8 cellular contexts compared by ENCODE assay signal in the genomic region with DNA sequence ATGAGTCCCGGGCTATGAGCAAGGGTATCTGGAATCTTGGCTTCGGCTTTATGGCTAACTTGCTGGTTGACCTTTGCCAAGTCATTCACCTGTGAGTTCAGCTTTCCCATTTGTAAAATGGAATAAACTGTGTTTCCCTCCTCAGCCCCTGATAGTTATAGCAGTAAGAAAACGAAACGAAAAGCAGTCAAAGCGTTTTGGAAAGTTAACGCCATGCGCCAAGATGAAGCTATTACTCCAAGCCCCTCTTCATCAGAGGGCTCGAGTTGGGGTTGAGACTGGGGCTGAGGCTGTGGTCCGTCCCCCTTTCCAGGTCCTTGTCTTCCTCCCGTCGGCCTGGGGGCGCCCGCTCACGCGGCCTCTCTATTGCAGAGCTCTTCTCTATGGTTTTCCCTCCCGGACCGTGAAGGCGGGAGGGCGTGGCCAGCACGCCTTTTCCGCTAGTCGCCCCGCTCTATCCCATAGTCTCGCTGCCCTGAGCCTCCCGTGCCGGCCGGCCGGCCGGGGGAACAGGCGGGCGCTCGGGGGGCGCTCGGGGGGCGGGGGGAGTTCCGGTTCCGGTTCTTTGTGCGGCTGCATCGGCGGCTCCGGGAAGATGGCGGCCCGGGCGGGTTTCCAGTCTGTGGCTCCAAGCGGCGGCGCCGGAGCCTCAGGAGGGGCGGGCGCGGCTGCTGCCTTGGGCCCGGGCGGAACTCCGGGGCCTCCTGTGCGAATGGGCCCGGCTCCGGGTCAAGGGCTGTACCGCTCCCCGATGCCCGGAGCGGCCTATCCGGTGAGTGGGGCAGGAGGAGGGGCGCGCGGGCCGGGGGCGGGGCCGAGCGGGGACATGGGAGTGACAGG. TPM values are rescaled to one million over a fixed set of nuclear protein-coding genes. Genes with fewer than 3 reads are reported as not detected.
DNase-seq lines count a peak whose midpoint lies in the region; ATAC-seq lines count a peak whose summit lies in the region.

TSS of gene SMARCD1 (plus strand) at position 568 of the 840 bp plus-strand sequence. CDS start at position 596, 28 bp downstream.

- peak within 1 kb of the TSS; percentile 76 for H3K27ac ChIP-seq in cingulate gyrus (ENCODE audit: low read depth, low read length)

- DNase-seq in AML-193 (lab: John Stamatoyannopoulos, UW): peak; percentile 78 to 86
- peak; percentile 96 for DNase-seq in NCI-H510A (lab: John Stamatoyannopoulos, UW)
- DNase-seq in activated CD4-positive, alpha-beta T cell treated with anti-CD3 and anti-CD28 coated beads for 4 hours: peak; percentile 82 to 85
- peak; percentile 94 for DNase-seq in left colon
- peak; percentile 88 for DNase-seq in stimulated activated CD4-positive, alpha-beta T cell treated with anti-CD3 and anti-CD28 coated beads, Interleukin-1b, Interleukin-23, amount 100 ng/mL, for 48 hours

- intact Hi-C loops in left colon (cut with DNase I, micrococcal nuclease): no loop called here

- ATAC-seq in GM19043 (IDR thresholded peaks at IDR 0.05; ENCODE audit: low read depth, unreplicated experiment): peak; percentile 68
- ATAC-seq in HG03432 (IDR thresholded peaks at IDR 0.05; ENCODE audit: unreplicated experiment): peak; percentile 83
- peak; percentile 79 for ATAC-seq in left colon

RNA-seq across cellular contexts. Expression of gene SMARCD1, which starts in this region (rescaled TPM):
- 10 to 100 TPM; 35.5 to 41.8 TPM for total RNA-seq in left colon

Comparison
In these comparisons a context has a peak if more than half of its experiments do, and no peak if none do; other contexts are left out.
1. Peak in every context shown above with its lines: DNase-seq, ATAC-seq and H3K27ac ChIP-seq.